Comparison of ENCODE assay signal across 10 cellular contexts in the genomic region with DNA sequence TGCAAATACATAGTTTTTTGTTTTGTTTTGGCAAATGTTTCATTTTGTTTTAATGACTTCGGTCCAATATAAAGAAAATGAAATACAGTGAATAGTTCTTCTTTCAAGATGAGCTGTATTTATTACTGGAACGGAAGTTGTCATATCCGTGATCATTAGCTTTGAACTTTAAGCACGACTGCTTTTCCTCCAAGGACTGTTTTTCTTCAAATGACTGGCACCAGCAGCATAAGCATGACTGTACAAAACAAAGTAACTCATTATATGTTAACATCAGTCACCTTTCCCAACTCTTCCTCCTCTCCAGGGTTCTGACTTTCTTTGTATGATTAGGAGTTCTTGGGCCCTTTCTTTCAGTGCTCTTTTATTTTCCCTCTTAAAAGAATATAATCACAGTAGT. TPM values are rescaled to one million over a fixed set of nuclear protein-coding genes. Genes with fewer than 3 reads are reported as not detected.
A peak's percentile ranks its signal among the peaks of the same experiment; 100 is the strongest.
DNase-seq lines count a peak whose midpoint lies in the region; ATAC-seq and TF ChIP-seq lines count a peak whose summit lies in the region.
"Had no signal": no experiment of that assay in that cellular context is flagged by ENCODE, and none has a peak within 500 bp of the region (broad histone marks: within the 10 kb centered on the region; RNA-seq: fewer than 3 reads in every experiment).

No MANE protein-coding gene starts in this region.

- H3K27me3 Mint-ChIP-seq in CD14-positive monocyte (ENCODE audit: low read depth in 3 of 3), result peaks cover 0 to 2% (median 1%) of the 10 kb centered on the region in 3 donors

- peaks cover 0 to 7% of the 10 kb centered on the region in 2 donors for H3K36me3 Mint-ChIP-seq in CD14-positive monocyte

- no peak overlapping the region for H3K4me3 Mint-ChIP-seq in CD14-positive monocyte
- H3K4me3 Mint-ChIP-seq: central memory CD8-positive, alpha-beta T cell; naive B cell had no signal

- peaks cover 7 to 10% (median 7%) of the 10 kb centered on the region in 7 donors for H3K9me3 Mint-ChIP-seq in CD14-positive monocyte

- TF ChIP-seq CTCF in GM10266 (IDR thresholded peaks at IDR 0.05; ENCODE audit: control insufficient read depth, insufficient read depth, low read depth, missing control alignments), result no peak
- TF ChIP-seq CTCF in CD14-positive monocyte (IDR thresholded peaks at IDR 0.05), result no peak

- intact Hi-C loops in CD14-positive monocyte (cut with micrococcal nuclease), result no loop called here

- peak; percentile 19 for DNase-seq in GM10266 (ENCODE audit: extremely low spot score)
- DNase-seq in foreskin melanocyte, result peak; percentile 85
- no peak for DNase-seq in epidermal melanocyte (ENCODE audit: insufficient read length, low spot score)
- no peak for DNase-seq in CD14-positive monocyte (ENCODE audit: low spot score)
- no peak for DNase-seq in GM03348 (ENCODE audit: low spot score)
- DNase-seq in CD1c-positive myeloid dendritic cell (ENCODE audit: extremely low spot score), result no peak
- DNase-seq: naive B cell had no signal

- peaks cover 11% of the 10 kb centered on the region for H3K4me1 Mint-ChIP-seq in CD14-positive monocyte
- H3K4me1 Mint-ChIP-seq: central memory CD8-positive, alpha-beta T cell; naive B cell had no signal

- no peak overlapping the region for H3K27ac Mint-ChIP-seq in CD14-positive monocyte
- H3K27ac Mint-ChIP-seq: naive B cell had no signal

- ATAC-seq in GM21447 (IDR thresholded peaks at IDR 0.05; ENCODE audit: unreplicated experiment) (peak; percentile 96), HG03439 (IDR thresholded peaks at IDR 0.05; ENCODE audit: unreplicated experiment) (peak; percentile 99)

RNA-seq across cellular contexts. Expression of a gene that starts 20.5 kb away (rescaled TPM):
- polyA plus RNA-seq in CD14-positive monocyte, result under 1 TPM; 0.37 to 0.53 TPM

Comparison
In these comparisons a context has a peak if more than half of its experiments do, and no peak if none do; other contexts are left out.
1. DNase-seq: peak in GM10266 (single experiment) and foreskin melanocyte (single experiment); none in epidermal melanocyte (single experiment), CD14-positive monocyte (single experiment), GM03348 (single experiment) and CD1c-positive myeloid dendritic cell (single experiment).